9 cellular contexts compared by ENCODE assay signal in the genomic region with DNA sequence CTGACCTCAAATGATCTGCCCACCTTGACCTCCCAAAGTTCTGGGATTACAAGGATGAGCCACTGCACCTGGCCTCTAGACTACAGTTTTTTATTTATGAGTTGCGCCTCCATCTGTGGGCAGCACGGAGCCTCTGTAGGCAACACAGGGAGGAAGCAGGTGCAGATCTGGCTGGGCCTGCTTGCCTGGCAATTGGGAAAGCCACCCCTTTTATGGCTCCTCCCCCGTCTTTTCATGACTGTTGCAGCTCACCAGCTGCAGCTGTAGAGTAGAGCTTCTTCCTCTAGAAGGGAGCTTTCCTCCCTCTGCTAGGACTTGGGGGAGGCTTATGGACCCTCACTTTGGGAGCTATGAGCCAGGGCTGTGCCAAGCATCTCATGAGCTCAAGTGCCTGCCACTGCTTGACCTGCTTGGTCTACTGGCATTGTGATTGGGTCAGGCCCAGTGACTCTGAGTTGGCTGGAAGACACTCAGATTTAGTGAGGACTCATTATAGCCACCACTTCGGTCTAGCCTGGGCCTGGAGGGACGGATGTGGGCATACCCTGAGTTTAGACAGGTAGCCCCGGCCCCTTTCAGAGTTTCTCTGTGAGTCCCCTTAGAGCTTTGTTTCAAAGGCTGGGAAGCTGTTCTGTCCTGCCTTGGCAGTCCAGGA. TPM values are rescaled to one million over a fixed set of nuclear protein-coding genes. Genes with fewer than 3 reads are reported as not detected.
DNase-seq lines count a peak whose midpoint lies in the region; ATAC-seq and TF ChIP-seq lines count a peak whose summit lies in the region.
"Had no signal": no experiment of that assay in that cellular context is flagged by ENCODE, and none has a peak within 500 bp of the region (broad histone marks: within the 10 kb centered on the region; RNA-seq: fewer than 3 reads in every experiment).

No MANE protein-coding gene starts in this region.

- peak overlapping the region in 1 of 2 experiments; percentile 11; a peak in 1 of 4 replicates for H3K4me3 ChIP-seq in DND-41 (ENCODE audit: low read depth in 1 of 2, low read length in 2 of 2)
- no peak overlapping the region for H3K4me3 ChIP-seq in foreskin fibroblast (ENCODE audit: low read depth in 1 of 2, low read length in 2 of 2)
- no peak overlapping the region for H3K4me3 ChIP-seq in transverse colon
- no peak overlapping the region for H3K4me3 ChIP-seq in Karpas-422 (ENCODE audit: low read length)
- H3K4me3 ChIP-seq: K562 had no signal

- H3K27me3 ChIP-seq in DND-41 (ENCODE audit: insufficient read depth, low read length, poor library complexity), result no peaks in the 10 kb centered on the region
- no peaks in the 10 kb centered on the region for H3K27me3 ChIP-seq in transverse colon
- no peaks in the 10 kb centered on the region for H3K27me3 ChIP-seq in Karpas-422 (ENCODE audit: low read length)

- DNase-seq in DND-41 (peak; percentile 96), NCI-H2196 (lab: John Stamatoyannopoulos, UW; ENCODE audit: unreplicated experiment) (peak; percentile 72), foreskin fibroblast (peak; percentile 28 to 64), transverse colon (peak; percentile 63), Karpas-422 (no peak), dedifferentiated amniotic fluid mesenchymal stem cell (ENCODE audit: extremely low spot score) (no peak), T1000 (lab: John Stamatoyannopoulos, UW) (no peak)

- H3K9me2 ChIP-seq in Karpas-422 (replicated peaks; ENCODE audit: insufficient read depth, low read length), result no peaks in the 10 kb centered on the region

- H3K4me1 ChIP-seq in DND-41 (ENCODE audit: insufficient read depth, low read length) (peaks cover 51% of the 10 kb centered on the region), transverse colon (peaks cover 9 to 30% (median 18%) of the 10 kb centered on the region in 4 donors), Karpas-422 (ENCODE audit: low read length) (peaks cover 13% of the 10 kb centered on the region)

- H3K9me3 ChIP-seq in DND-41 (ENCODE audit: insufficient read depth, low read length, severe bottlenecking) (no peaks in the 10 kb centered on the region), transverse colon (no peaks in the 10 kb centered on the region), Karpas-422 (ENCODE audit: low read length) (no peaks in the 10 kb centered on the region)

- TF ChIP-seq EP300 in transverse colon (IDR thresholded peaks at IDR 0.05; ENCODE audit: low read depth), result no peak

- no peak for TF ChIP-seq POLR2A in transverse colon (IDR thresholded peaks at IDR 0.05)

- H3K36me3 ChIP-seq in DND-41 (ENCODE audit: insufficient read depth, low read length) (peaks cover 66% of the 10 kb centered on the region), transverse colon (peaks cover 0 to 23% (median 5%) of the 10 kb centered on the region in 4 donors), Karpas-422 (ENCODE audit: insufficient read depth, low read length) (no peaks in the 10 kb centered on the region)

- peak overlapping the region; percentile 97 for H3K27ac ChIP-seq in DND-41 (ENCODE audit: low read length)
- peak overlapping the region; percentile 84 to 88 (median 88) for H3K27ac ChIP-seq in transverse colon
- H3K27ac ChIP-seq in Karpas-422 (ENCODE audit: low read length), result no peak overlapping the region

- 53% methylated on average over 6 of the region's 6 CpGs; no CpG with 5 or more reads in 1 of the 2 donors for WGBS in transverse colon (ENCODE audit: low coverage in 1 of 2), 2 donors

- H3K4me2 ChIP-seq in DND-41 (ENCODE audit: insufficient read depth, low read length) (peak overlapping the region; percentile 54), Karpas-422 (ENCODE audit: low read depth, low read length, poor library complexity, severe bottlenecking) (no peak overlapping the region)

- H4K20me1 ChIP-seq in DND-41 (ENCODE audit: insufficient read depth, low read length) (no peaks in the 10 kb centered on the region), Karpas-422 (ENCODE audit: insufficient read depth, low read depth, low read length) (no peaks in the 10 kb centered on the region)

- in situ Hi-C loops in transverse colon (cut with MboI; ENCODE audit: low pct_ligation_motif_present in 1 of 4, low pct_unique_long_range_greater_than_20kb in 1 of 4, low sequenced_read_pairs in 3 of 4), result loop anchor here in 3 of 4 donors (5.0 to 10.0 kb wide), 2 partner anchors 67 to 75 kb away; no protein-coding TSS in a partner anchor

- peak; percentile 96 for ATAC-seq in DND-41 (ENCODE audit: insufficient read depth, low read depth)
- peak; percentile 38 for ATAC-seq in GM21717 (IDR thresholded peaks at IDR 0.05; ENCODE audit: unreplicated experiment)
- ATAC-seq: K562 had no signal

- H3K9ac ChIP-seq in DND-41 (ENCODE audit: low read depth, low read length), result peak overlapping the region; percentile 58
- no peak overlapping the region; the same call in 1 of the 2 replicates for H3K9ac ChIP-seq in Karpas-422 (ENCODE audit: low read length)

- TF ChIP-seq CTCF in DND-41 (IDR thresholded peaks at IDR 0.05; ENCODE audit: borderline replicate concordance, extremely low read depth, low read length, poor library complexity, severe bottlenecking) (peak; percentile 39), foreskin fibroblast (IDR thresholded peaks at IDR 0.05; ENCODE audit: low read depth, low read length) (no peak), transverse colon (IDR thresholded peaks at IDR 0.05) (no peak)

- peaks cover 12% of the 10 kb centered on the region; the same call in 1 of the 2 replicates for H3K79me2 ChIP-seq in DND-41 (ENCODE audit: insufficient read depth, low read length)
- H3K79me2 ChIP-seq in Karpas-422 (ENCODE audit: low read length), result no peaks in the 10 kb centered on the region

- H2AFZ ChIP-seq in DND-41 (ENCODE audit: low read depth, low read length) (0 out of 2 replicates have a peak overlapping the region, but pooled peaks have one; percentile 32), Karpas-422 (ENCODE audit: low read length) (no peak overlapping the region)

- intact Hi-C loops in transverse colon (cut with DNase I; ENCODE audit: low total_unique reads), result no loop called here

RNA-seq across cellular contexts. Expression of gene SLC7A6, which starts 6.9 kb away (rescaled TPM):
- 100 to 1,000 TPM in 1 of 4 donors, 10 to 100 TPM in 3; 20.6 to 145 (median 31.4) TPM for total RNA-seq in transverse colon
- 44.2 and 83.2 TPM in 2 replicates for total RNA-seq in Karpas-422 (2014; rRNA removed; shearing (Covaris generic); ENCODE audit: low replicate concordance)

RNA-seq across cellular contexts. Expression of gene PLA2G15, which starts 12.2 kb away (rescaled TPM):
- 10 to 100 TPM in 3 of 4 donors, 1 to 10 TPM in 1; 9.6 to 18.2 (median 15.0) TPM for total RNA-seq in transverse colon
- total RNA-seq in Karpas-422 (2014; rRNA removed; shearing (Covaris generic); ENCODE audit: low replicate concordance), result 8.7 and 14.3 TPM in 2 replicates

RNA-seq across cellular contexts. Expression of gene ESRP2, which starts 21.5 kb away (rescaled TPM):
- 10 to 100 TPM; 61.3 to 87.5 (median 77.2) TPM for total RNA-seq in transverse colon
- not detected in 2 replicates for total RNA-seq in Karpas-422 (2014; rRNA removed; shearing (Covaris generic); ENCODE audit: low replicate concordance)

RNA-seq across cellular contexts. Expression of gene SLC7A6OS, which starts 53.4 kb away (rescaled TPM):
- total RNA-seq in transverse colon, result 10 to 100 TPM in 3 of 4 donors, 1 to 10 TPM in 1; 7.8 to 49.0 (median 15.3) TPM
- total RNA-seq in Karpas-422 (2014; rRNA removed; shearing (Covaris generic); ENCODE audit: low replicate concordance), result 13.3 and 28.0 TPM in 2 replicates

RNA-seq across cellular contexts. Expression of gene PRMT7, which starts 53.4 kb away (rescaled TPM):
- 100 to 1,000 TPM in 1 of 4 donors, 10 to 100 TPM in 3; 20.6 to 115 (median 38.5) TPM for total RNA-seq in transverse colon
- total RNA-seq in Karpas-422 (2014; rRNA removed; shearing (Covaris generic); ENCODE audit: low replicate concordance), result 43.9 and 44.6 TPM in 2 replicates

Comparison
In these comparisons a context has a peak if more than half of its experiments do, and no peak if none do; other contexts are left out.
1. DNase-seq: peak in DND-41 (single experiment), NCI-H2196 (single experiment), foreskin fibroblast (2 of 2) and transverse colon (single experiment); none in Karpas-422 (single experiment), dedifferentiated amniotic fluid mesenchymal stem cell (single experiment) and T1000 (single experiment).
2. RNA of gene ESRP2, which starts 21.5 kb away (total RNA-seq): 61.3 to 87.5 TPM in transverse colon; not detected in Karpas-422; every median in the first group is over 10 times any median in the second.